ENCODE assay signal across 8 cellular contexts in the genomic region with DNA sequence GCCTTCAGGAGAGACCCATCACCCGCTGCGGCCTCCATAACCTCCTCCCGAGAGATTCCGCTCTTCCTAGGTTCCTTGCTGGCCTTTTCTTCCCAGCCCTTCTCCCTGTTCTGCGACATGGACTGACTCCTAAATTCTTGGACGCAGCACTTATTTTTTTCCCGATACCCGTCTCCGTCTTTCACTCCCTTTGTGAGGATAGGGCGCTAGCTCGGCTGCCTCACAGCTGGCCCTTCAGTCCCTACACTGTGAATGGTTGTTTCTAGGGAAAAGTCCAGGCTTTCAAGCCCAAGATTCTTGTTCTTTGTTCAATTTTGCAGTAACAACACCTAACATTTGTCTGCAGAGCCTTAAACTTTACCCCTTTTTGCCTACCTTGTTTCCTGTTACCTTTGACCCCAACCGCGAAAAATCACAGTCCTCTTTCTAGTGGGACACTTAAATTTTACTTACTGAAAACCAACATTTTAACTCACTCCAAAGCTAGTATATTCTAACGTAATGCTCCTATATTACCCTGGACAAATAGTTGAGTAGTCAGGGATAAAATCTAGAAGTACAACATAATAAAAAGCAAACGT. TPM values are rescaled to one million over a fixed set of nuclear protein-coding genes. Genes with fewer than 3 reads are reported as not detected.
DNase-seq lines count a peak whose midpoint lies in the region; ATAC-seq and TF ChIP-seq lines count a peak whose summit lies in the region.

No MANE protein-coding gene starts in this region.

- ATAC-seq in Panc1: peak; percentile 37

- CTCF ChIA-PET in Panc1 (lab: Charles Lee): interaction anchor here (2.1 kb wide), 1 partner anchor 80 kb away, joined by 5 read pairs; no protein-coding TSS in a partner anchor

- POLR2A ChIA-PET in Panc1 (lab: Charles Lee): interaction anchor here (0.6 to 1.1 kb wide), 2 partner anchors 10 to 322 kb away, joined by 3 read pairs; no protein-coding TSS in a partner anchor

- H3K27ac ChIP-seq in Panc1 (ENCODE audit: low read length): peak overlapping the region; percentile 100

- H3K4me3 Mint-ChIP-seq in nephron progenitor cell: peak overlapping the region; percentile 87

- no peaks in the 10 kb centered on the region for H3K27me3 ChIP-seq in Panc1 (ENCODE audit: control insufficient read depth, insufficient read depth, low read length)

- TF ChIP-seq CTCF in Panc1 (IDR thresholded peaks at IDR 0.05): no peak
- TF ChIP-seq CTCF in epithelial cell of esophagus (IDR thresholded peaks at IDR 0.05; ENCODE audit: insufficient read depth, low read depth, low read length, missing control alignments): no peak
- no peak for TF ChIP-seq CTCF in nephron progenitor cell (IDR thresholded peaks at IDR 0.05)
- TF ChIP-seq CTCF in GM10266 (IDR thresholded peaks at IDR 0.05; ENCODE audit: control insufficient read depth, insufficient read depth, low read depth, missing control alignments): no peak

- H3K4me3 ChIP-seq in Panc1 (ENCODE audit: low read depth in 2 of 2, low read length in 2 of 2) (peak overlapping the region; percentile 85), epithelial cell of esophagus (ENCODE audit: low read length) (peak overlapping the region; percentile 58)

- no peaks in the 10 kb centered on the region for H3K36me3 ChIP-seq in Panc1 (ENCODE audit: control insufficient read depth, insufficient read depth, low read length)

- H3K27ac Mint-ChIP-seq in nephron progenitor cell: peak overlapping the region; percentile 97

- H3K4me1 ChIP-seq in Panc1 (ENCODE audit: control insufficient read depth, insufficient read depth, low read length): peaks cover 18% of the 10 kb centered on the region

- BruUV-seq in Panc1 (replicated peaks; lab: Mats Ljungman, UMichigan): TSS peak; percentile 99

- peak; percentile 39 for DNase-seq in NCI-H1417 treated with DMSO at 0.1 percent for 48 hours (lab: John Stamatoyannopoulos, UW)
- no peak for DNase-seq in NCI-H1417 (lab: John Stamatoyannopoulos, UW)
- DNase-seq in Panc1 (ENCODE audit: low read depth, low spot score): no peak
- DNase-seq in epithelial cell of esophagus (ENCODE audit: low read depth): no peak
- DNase-seq in nephron progenitor cell: no peak
- DNase-seq in germinal center (ENCODE audit: low spot score): no peak
- DNase-seq in GM10266 (ENCODE audit: extremely low spot score): no peak
- no peak for DNase-seq in NCI-H526 (lab: John Stamatoyannopoulos, UW)

- H3K9me3 Mint-ChIP-seq in nephron progenitor cell: peaks cover 15% of the 10 kb centered on the region

- peaks cover 19% of the 10 kb centered on the region for H3K4me1 Mint-ChIP-seq in nephron progenitor cell

- intact Hi-C loops in Panc1 (cut with micrococcal nuclease; ENCODE audit: unreplicated experiment): loop anchor here (2.0 kb wide), 1 partner anchor 80 kb away; no protein-coding TSS in a partner anchor

- H3K27me3 Mint-ChIP-seq in nephron progenitor cell (ENCODE audit: low read depth, poor library complexity): peaks cover 9% of the 10 kb centered on the region

- no peaks in the 10 kb centered on the region for H3K9me3 ChIP-seq in Panc1 (ENCODE audit: control insufficient read depth, insufficient read depth, low read depth, low read length)

- in situ Hi-C loops in Panc1 (cut with HindIII; ENCODE audit: low pct_unique_long_range_greater_than_20kb, low sequenced_read_pairs): no loop called here

- peaks cover 17% of the 10 kb centered on the region for H3K36me3 Mint-ChIP-seq in nephron progenitor cell (ENCODE audit: low read depth)

RNA-seq across cellular contexts. Expression of gene PIK3CB, which starts 0.5 kb away (rescaled TPM):
- total RNA-seq in Panc1 (2021; ENCODE audit: unreplicated experiment): 73.9 TPM
- polyA plus RNA-seq in Panc1 (2012; ENCODE audit: insufficient read length): 60.1 TPM
